ENCODE assay signal across 39 cellular contexts in genomic region chr16:56574625-56575024, GRCh38. TPM values are rescaled to one million over a fixed set of nuclear protein-coding genes. Genes with fewer than 3 reads are reported as not detected.
"Had no signal": no experiment of that assay in that cellular context is flagged by ENCODE, and none has a peak within 500 bp of the region (broad histone marks: within the 10 kb centered on the region; RNA-seq: fewer than 3 reads in every experiment).

No MANE protein-coding gene starts in this region.

- H3K27me3 ChIP-seq: adrenal gland, ascending aorta, body of pancreas, brain microvascular endothelial cell, breast epithelium, cardiac muscle cell had no signal

- H3K36me3 ChIP-seq: adrenal gland, ascending aorta, brain microvascular endothelial cell, breast epithelium, cardiac muscle cell had no signal

- H3K4me1 ChIP-seq: ascending aorta, body of pancreas, breast epithelium had no signal

- H3K27ac ChIP-seq: adrenal gland, ascending aorta, body of pancreas, brain microvascular endothelial cell, breast epithelium, cardiac muscle cell had no signal

- FAIRE-seq: astrocyte, bronchial epithelial cell had no signal

- ATAC-seq: activated naive CD4-positive, alpha-beta T cell treated with anti-CD3 and anti-CD28 coated beads, Interleukin-2, amount 50 U/mL, for 72 hours; activated naive CD8-positive, alpha-beta T cell treated with anti-CD3 and anti-CD28 coated beads, Interleukin-2, amount 50 U/mL, for 24 hours; activated T-cell treated with anti-CD3 and anti-CD28 coated beads, Interleukin-2, amount 50 U/mL, for 4 hours; activated T-cell treated with anti-CD3 and anti-CD28 coated beads, Interleukin-2, amount 50 U/mL, for 72 hours; activated T-helper 17 cell treated with anti-CD3 and anti-CD28 coated beads, Interleukin-2, amount 50 U/mL, for 72 hours; body of pancreas had no signal

- H3K4me3 ChIP-seq: adrenal gland, ascending aorta, body of pancreas, breast epithelium, cardiac muscle cell had no signal

- H3K9me3 ChIP-seq: adrenal gland, ascending aorta, body of pancreas, breast epithelium had no signal

- DNase-seq: activated effector memory CD4-positive, alpha-beta T cell treated with anti-CD3 and anti-CD28 coated beads, Interleukin-2, amount 50 U/mL, for 16 hours; activated effector memory CD4-positive, alpha-beta T cell treated with Interleukin-2 at 50 U/mL for 16 hours; activated gamma-delta T cell; activated gamma-delta T cell treated with Interleukin-2 at 50 U/mL for 16 hours; activated naive CD4-positive, alpha-beta T cell; activated naive CD4-positive, alpha-beta T cell treated with anti-CD3 and anti-CD28 coated beads for 36 hours; activated naive CD4-positive, alpha-beta T cell treated with anti-CD3 and anti-CD28 coated beads, Interleukin-2, amount 10 ng/mL, durations not matched to agents 7 days and 5 days; activated naive CD4-positive, alpha-beta T cell treated with anti-CD3 and anti-CD28 coated beads, Interleukin-2, amount 50 U/mL, for 16 hours; activated naive CD4-positive, alpha-beta T cell treated with Interleukin-2 at 50 U/mL for 16 hours; activated naive CD8-positive, alpha-beta T cell treated with anti-CD3 and anti-CD28 coated beads for 36 hours; activated naive CD8-positive, alpha-beta T cell treated with anti-CD3 and anti-CD28 coated beads, Interleukin-2, amount 10 ng/mL, durations not matched to agents 7 days and 5 days; activated naive CD8-positive, alpha-beta T cell treated with anti-CD3 and anti-CD28 coated beads, Interleukin-2, amount 50 U/mL, for 24 hours; activated T-cell treated with anti-CD3 and anti-CD28 coated beads, Interleukin-2, amount 50 U/mL, for 24 hours; activated T-cell treated with anti-CD3 and anti-CD28 coated beads, Interleukin-2, amount 50 U/mL, for 4 hours; activated T-cell treated with anti-CD3 and anti-CD28 coated beads, Interleukin-2, amount 50 U/mL, for 48 hours; activated T-cell treated with anti-CD3 and anti-CD28 coated beads, Interleukin-2, amount 50 U/mL, for 72 hours; adrenal gland; amniotic stem cell; amygdala; anterior cingulate cortex; aorta; body of pancreas; brain microvascular endothelial cell; caudate nucleus; central memory CD4-positive, alpha-beta T cell; cerebellar nuclear complex had no signal

RNA-seq across cellular contexts. Expression of gene MT4, which starts 9.8 kb away (rescaled TPM):
- total RNA-seq: activated naive CD4-positive, alpha-beta T cell treated with anti-CD3 and anti-CD28 coated beads for 36 hours; activated naive CD4-positive, alpha-beta T cell treated with anti-CD3 and anti-CD28 coated beads, Interleukin-2, amount 50 U/mL, for 72 hours; activated naive CD8-positive, alpha-beta T cell treated with anti-CD3 and anti-CD28 coated beads for 36 hours; activated naive CD8-positive, alpha-beta T cell treated with anti-CD3 and anti-CD28 coated beads, Interleukin-2, amount 10 ng/mL, durations not matched to agents 7 days and 5 days; activated T-cell treated with anti-CD3 and anti-CD28 coated beads, Interleukin-2, amount 50 U/mL, for 4 hours; activated T-cell treated with anti-CD3 and anti-CD28 coated beads, Interleukin-2, amount 50 U/mL, for 72 hours; activated T-helper 1 cell treated with anti-CD3 and anti-CD28 coated beads, Interleukin-12 subunit alpha, Interleukin-12 subunit beta, Interleukin-2, Interleukin-4 antibody, amounts not matched to agents 30 ng/mL and 10 ng/mL and 1 ng/mL, durations not matched to agents 14 hours and 24 hours and 36 hours; activated T-helper 17 cell treated with anti-CD3 and anti-CD28 coated beads, Interleukin-2, amount 50 U/mL, for 72 hours; activated T-helper 2 cell treated with anti-CD3 and anti-CD28 coated beads, Interferon-gamma antibody, Interleukin-2, Interleukin-4, amounts not matched to agents 10 μg/mL and 5 μg/mL and 100 μg/mL, durations not matched to agents 14 hours and 24 hours and 36 hours; adrenal gland; aorta; ascending aorta; astrocyte; body of pancreas; breast epithelium; bronchial epithelial cell; cardiac muscle cell; cardiac septum; cerebellum; chondrocyte had no signal
- polyA plus RNA-seq: adipose tissue, adrenal gland, aorta, cardiac muscle cell had no signal

RNA-seq across cellular contexts. Expression of gene MT3, which starts 14.7 kb away (rescaled TPM):
- total RNA-seq: ascending aorta, astrocyte, body of pancreas, breast epithelium, bronchial epithelial cell, cardiac muscle cell had no signal
- polyA plus RNA-seq: aorta had no signal

RNA-seq across cellular contexts. Expression of gene MT2A, which starts 33.8 kb away (rescaled TPM):
- total RNA-seq: cardiac muscle cell had no signal
